Comparison of ENCODE assay signal across 8 cellular contexts in the genomic region with DNA sequence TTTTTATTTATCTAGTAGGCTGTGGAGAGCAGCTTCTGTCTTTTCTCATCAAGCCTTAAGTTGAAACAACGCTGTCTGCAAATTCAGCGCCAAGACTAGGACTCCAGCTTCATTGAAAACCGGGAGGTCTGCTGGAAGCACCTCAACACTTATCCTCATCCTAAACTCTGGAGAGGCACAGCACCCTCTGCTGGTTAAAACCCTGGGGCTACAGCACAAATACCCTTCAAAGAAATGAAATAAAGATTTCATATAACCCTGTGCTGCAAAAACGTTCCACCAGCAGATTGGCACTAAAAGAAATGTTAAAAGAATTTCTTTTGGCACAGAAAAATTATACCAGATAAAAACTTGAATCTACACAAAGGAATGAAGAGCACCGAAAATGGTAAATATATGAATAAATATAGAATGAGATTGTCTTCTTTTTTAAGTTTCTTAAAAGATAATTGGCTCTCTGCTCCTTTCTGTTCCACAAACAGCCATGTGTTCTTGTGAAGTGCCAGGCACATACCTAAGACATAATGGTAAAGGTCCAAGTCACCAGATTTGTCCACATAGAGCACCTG.
A peak's percentile ranks its signal among the peaks of the same experiment; 100 is the strongest.
DNase-seq lines count a peak whose midpoint lies in the region; ATAC-seq and TF ChIP-seq lines count a peak whose summit lies in the region.

No MANE protein-coding gene starts in this region.

- H3K27ac ChIP-seq in esophagus squamous epithelium (no peak overlapping the region), psoas muscle (no peak overlapping the region)

- H3K4me1 ChIP-seq in esophagus squamous epithelium (no peaks in the 10 kb centered on the region), psoas muscle (no peaks in the 10 kb centered on the region)

- ATAC-seq in GM18858 (IDR thresholded peaks at IDR 0.05; ENCODE audit: unreplicated experiment) (peak; percentile 47), psoas muscle (no peak), HG03378 (IDR thresholded peaks at IDR 0.05; ENCODE audit: unreplicated experiment) (no peak), GM18868 (IDR thresholded peaks at IDR 0.05; ENCODE audit: unreplicated experiment) (no peak)

- no peak for TF ChIP-seq POLR2A in esophagus squamous epithelium (IDR thresholded peaks at IDR 0.05)

- H3K36me3 ChIP-seq in esophagus squamous epithelium (no peaks in the 10 kb centered on the region), psoas muscle (ENCODE audit: insufficient read depth in 1 of 2, low read depth in 1 of 2) (no peaks in the 10 kb centered on the region)

- no peaks in the 10 kb centered on the region for H3K27me3 ChIP-seq in esophagus squamous epithelium
- no peaks in the 10 kb centered on the region for H3K27me3 ChIP-seq in psoas muscle (ENCODE audit: insufficient read depth in 3 of 3, low read length in 2 of 3)

- 45 to 49% methylated on average over 5 of the region's 5 CpGs for WGBS in esophagus squamous epithelium, 2 donors
- WGBS in psoas muscle, 3 donors, result 35 to 45% (median 38%) methylated on average over 5 of the region's 5 CpGs

- intact Hi-C loops in esophagus squamous epithelium (cut with DNase I) (no loop called here), psoas muscle (cut with DNase I) (no loop called here)

- peak; percentile 32 to 53 (median 44) for TF ChIP-seq CTCF in esophagus squamous epithelium (IDR thresholded peaks at IDR 0.05)
- TF ChIP-seq CTCF in psoas muscle (IDR thresholded peaks at IDR 0.05), result peak; percentile 39

- no peaks in the 10 kb centered on the region for H3K9me3 ChIP-seq in esophagus squamous epithelium
- H3K9me3 ChIP-seq in psoas muscle, result no peaks in the 10 kb centered on the region

- H3K4me3 ChIP-seq in esophagus squamous epithelium (no peak overlapping the region), psoas muscle (no peak overlapping the region)

- peak; percentile 5 for DNase-seq in NCI-H526 treated with DMSO at 0.1 percent for 48 hours (lab: John Stamatoyannopoulos, UW)
- peak; percentile 81 for DNase-seq in activated CD8-positive, alpha-beta memory T cell treated with anti-CD3 and anti-CD28 coated beads for 24 hours
- no peak for DNase-seq in esophagus squamous epithelium (lab: John Stamatoyannopoulos, UW)
- peak; percentile 20 to 44 for DNase-seq in psoas muscle
- no peak for DNase-seq in NCI-H187 treated with DMSO at 0.1 percent for 48 hours (lab: John Stamatoyannopoulos, UW)

Comparison
In these comparisons a context has a peak if more than half of its experiments do, and no peak if none do; other contexts are left out.
1. DNase-seq: peak in NCI-H526 treated with DMSO at 0.1 percent for 48 hours (single experiment), activated CD8-positive, alpha-beta memory T cell treated with anti-CD3 and anti-CD28 coated beads for 24 hours (single experiment) and psoas muscle (2 of 2); none in esophagus squamous epithelium (single experiment) and NCI-H187 treated with DMSO at 0.1 percent for 48 hours (single experiment).